In genomic region chr2:218570850-218571249, GRCh38 we compare ENCODE assay signal across 9 cellular contexts. TPM values are rescaled to one million over a fixed set of nuclear protein-coding genes. Genes with fewer than 3 reads are reported as not detected.
DNase-seq lines count a peak whose midpoint lies in the region; ATAC-seq and TF ChIP-seq lines count a peak whose summit lies in the region.
"Had no signal": no experiment of that assay in that cellular context is flagged by ENCODE, and none has a peak within 500 bp of the region (broad histone marks: within the 10 kb centered on the region; RNA-seq: fewer than 3 reads in every experiment).

No MANE protein-coding gene starts in this region.

- no peaks in the 10 kb centered on the region for H3K27me3 ChIP-seq in fibroblast of lung (ENCODE audit: control insufficient read depth, insufficient read depth, low read length)

- CTCF ChIA-PET in activated CD4-positive, alpha-beta T cell treated with anti-CD3 and anti-CD28 coated beads, Interleukin-2, amount 10 ng/mL, durations not matched to agents 7 days and 5 days (lab: Charles Lee), result interaction anchor here (0.6 to 1.5 kb wide), 4 partner anchors 10 to 79 kb away, joined by 3 to 4 read pairs (median 4); no protein-coding TSS in a partner anchor
- CTCF ChIA-PET in T-cell (lab: Charles Lee), result interaction anchor here in 1 of 2 donors (0.7 kb wide), 2 partner anchors 22 to 96 kb away, joined by 3 read pairs; no protein-coding TSS in a partner anchor

- no peaks in the 10 kb centered on the region for H3K27me3 Mint-ChIP-seq in activated CD4-positive, alpha-beta T cell treated with anti-CD3 and anti-CD28 coated beads, Interleukin-2, amount 10 ng/mL, durations not matched to agents 7 days and 5 days
- H3K27me3 Mint-ChIP-seq in T-cell, result no peaks in the 10 kb centered on the region

- peaks cover 87% of the 10 kb centered on the region for H3K79me2 ChIP-seq in fibroblast of lung (ENCODE audit: control insufficient read depth, insufficient read depth, low read length)

- peak overlapping the region; percentile 72 for H3K4me2 ChIP-seq in fibroblast of lung (ENCODE audit: extremely low read depth, insufficient read depth, low read length)

- peak overlapping the region; percentile 71 for H3K27ac Mint-ChIP-seq in activated CD4-positive, alpha-beta T cell treated with anti-CD3 and anti-CD28 coated beads, Interleukin-2, amount 10 ng/mL, durations not matched to agents 7 days and 5 days
- H3K27ac Mint-ChIP-seq in T-cell, result peak overlapping the region; percentile 71 to 100
- H3K27ac Mint-ChIP-seq in stimulated activated effector memory CD8-positive, alpha-beta T cell treated with anti-CD3 and anti-CD28 coated beads, Interleukin-12 subunit alpha, Interleukin-12 subunit beta, amount 100 ng/mL, for 72 hours, result peak overlapping the region; percentile 100

- DNase-seq in activated CD4-positive, alpha-beta T cell treated with anti-CD3 and anti-CD28 coated beads, Interleukin-2, amount 10 ng/mL, durations not matched to agents 7 days and 5 days, result no peak
- no peak for DNase-seq in activated CD4-positive, alpha-beta T cell treated with anti-CD3 and anti-CD28 coated beads for 4 hours
- DNase-seq in T-cell (no peak), fibroblast of lung (ENCODE audit: low read depth in 2 of 2) (peak; percentile 33 to 58), DMS114 treated with DMSO at 0.1 percent for 48 hours (lab: John Stamatoyannopoulos, UW; ENCODE audit: unreplicated experiment) (no peak)
- no peak for DNase-seq in stimulated activated effector memory CD8-positive, alpha-beta T cell treated with anti-CD3 and anti-CD28 coated beads, Interleukin-12 subunit alpha, Interleukin-12 subunit beta, amount 100 ng/mL, for 72 hours (ENCODE audit: low spot score in 2 of 2)
- DNase-seq: activated CD4-positive, alpha-beta T cell treated with anti-CD3 and anti-CD28 coated beads, Interleukin-2, amount 50 U/mL, for 4 hours had no signal

- POLR2A ChIA-PET in activated CD4-positive, alpha-beta T cell treated with anti-CD3 and anti-CD28 coated beads, Interleukin-2, amount 10 ng/mL, durations not matched to agents 7 days and 5 days (lab: Charles Lee), result interaction anchor here (0.7 kb wide), 1 partner anchor 168 kb away, joined by 4 read pairs; no protein-coding TSS in a partner anchor
- POLR2A ChIA-PET in T-cell (lab: Charles Lee), result interaction anchor here in 1 of 2 donors (0.5 kb wide), 1 partner anchor 89 kb away, joined by 3 read pairs; the partner anchor contains the start of genes BCS1L and ZNF142

- TF ChIP-seq CTCF in fibroblast of lung (conservative IDR thresholded peaks at IDR 0.05 in 1 of 2, IDR thresholded peaks at IDR 0.05 in 1 of 2; ENCODE audit: low read depth in 1 of 2, low read length in 2 of 2), result no peak

- H3K36me3 ChIP-seq in fibroblast of lung (ENCODE audit: control insufficient read depth, insufficient read depth, low read length), result no peaks in the 10 kb centered on the region

- ATAC-seq in T-cell (replicated peaks in 1 of 4) (no peak), HG02678 (IDR thresholded peaks at IDR 0.05; ENCODE audit: unreplicated experiment) (no peak), HG02981 (IDR thresholded peaks at IDR 0.05; ENCODE audit: unreplicated experiment) (no peak)
- ATAC-seq in stimulated activated effector memory CD8-positive, alpha-beta T cell treated with anti-CD3 and anti-CD28 coated beads, Interleukin-12 subunit alpha, Interleukin-12 subunit beta, amount 100 ng/mL, for 72 hours, result no peak

- H3K4me1 Mint-ChIP-seq in activated CD4-positive, alpha-beta T cell treated with anti-CD3 and anti-CD28 coated beads, Interleukin-2, amount 10 ng/mL, durations not matched to agents 7 days and 5 days, result peaks cover 52% of the 10 kb centered on the region
- H3K4me1 Mint-ChIP-seq in T-cell, result peaks cover 53 to 70% (median 67%) of the 10 kb centered on the region in 3 donors
- peaks cover 50% of the 10 kb centered on the region for H3K4me1 Mint-ChIP-seq in stimulated activated effector memory CD8-positive, alpha-beta T cell treated with anti-CD3 and anti-CD28 coated beads, Interleukin-12 subunit alpha, Interleukin-12 subunit beta, amount 100 ng/mL, for 72 hours

- peaks cover 3% of the 10 kb centered on the region for H3K4me1 ChIP-seq in fibroblast of lung (ENCODE audit: control insufficient read depth, extremely low read depth, insufficient read depth, low read length)

- H2AFZ ChIP-seq in fibroblast of lung (ENCODE audit: low read length), result no peak overlapping the region

- peak overlapping the region; percentile 98 for H3K4me3 Mint-ChIP-seq in activated CD4-positive, alpha-beta T cell treated with anti-CD3 and anti-CD28 coated beads, Interleukin-2, amount 10 ng/mL, durations not matched to agents 7 days and 5 days
- peak overlapping the region; percentile 91 to 96 (median 96) for H3K4me3 Mint-ChIP-seq in T-cell
- peak overlapping the region; percentile 86 for H3K4me3 Mint-ChIP-seq in stimulated activated effector memory CD8-positive, alpha-beta T cell treated with anti-CD3 and anti-CD28 coated beads, Interleukin-12 subunit alpha, Interleukin-12 subunit beta, amount 100 ng/mL, for 72 hours

- no peaks in the 10 kb centered on the region for H3K9me3 ChIP-seq in fibroblast of lung (ENCODE audit: control insufficient read depth, insufficient read depth, low read depth, low read length)

- peak overlapping the region; percentile 73 to 84 (median 78) for H3K4me3 ChIP-seq in fibroblast of lung (replicated peaks in 1 of 4; ENCODE audit: control extremely low read depth in 1 of 4, insufficient read depth in 1 of 4, low read depth in 3 of 4, low read length in 4 of 4)

- peak overlapping the region; percentile 96 for H3K27ac ChIP-seq in fibroblast of lung (ENCODE audit: insufficient read depth, low read length)

- H3K36me3 Mint-ChIP-seq in activated CD4-positive, alpha-beta T cell treated with anti-CD3 and anti-CD28 coated beads, Interleukin-2, amount 10 ng/mL, durations not matched to agents 7 days and 5 days (ENCODE audit: low read depth), result peaks cover 51% of the 10 kb centered on the region
- H3K36me3 Mint-ChIP-seq in T-cell, result peaks cover 10% of the 10 kb centered on the region
- H3K36me3 Mint-ChIP-seq in stimulated activated effector memory CD8-positive, alpha-beta T cell treated with anti-CD3 and anti-CD28 coated beads, Interleukin-12 subunit alpha, Interleukin-12 subunit beta, amount 100 ng/mL, for 72 hours, result peaks cover 100% of the 10 kb centered on the region

- H4K20me1 ChIP-seq in fibroblast of lung (ENCODE audit: control insufficient read depth, extremely low read depth, insufficient read depth, low read length), result no peaks in the 10 kb centered on the region

- H3K9ac ChIP-seq in fibroblast of lung (ENCODE audit: insufficient read depth, low read length), result peak overlapping the region; percentile 26

- no peaks in the 10 kb centered on the region for H3K9me3 Mint-ChIP-seq in activated CD4-positive, alpha-beta T cell treated with anti-CD3 and anti-CD28 coated beads, Interleukin-2, amount 10 ng/mL, durations not matched to agents 7 days and 5 days
- no peaks in the 10 kb centered on the region for H3K9me3 Mint-ChIP-seq in T-cell
- no peaks in the 10 kb centered on the region for H3K9me3 Mint-ChIP-seq in stimulated activated effector memory CD8-positive, alpha-beta T cell treated with anti-CD3 and anti-CD28 coated beads, Interleukin-12 subunit alpha, Interleukin-12 subunit beta, amount 100 ng/mL, for 72 hours

RNA-seq across cellular contexts. Expression of gene CNOT9, which starts 2.2 kb away (rescaled TPM):
- total RNA-seq in activated CD4-positive, alpha-beta T cell treated with anti-CD3 and anti-CD28 coated beads, Interleukin-2, amount 10 ng/mL, durations not matched to agents 7 days and 5 days, result 10 to 100 TPM; 71.0 to 80.9 TPM
- total RNA-seq in T-cell, result 10 to 100 TPM; 44.1 to 64.2 (median 50.2) TPM
- total RNA-seq in fibroblast of lung, result 31.1 and 31.4 TPM in 2 replicates
- 45.9 and 70.1 TPM in 2 replicates for polyA plus RNA-seq in fibroblast of lung
- 27.3 and 41.4 TPM in 2 replicates for polyA plus RNA-seq in fibroblast of lung (2012)
- 27.2 and 57.3 TPM in 2 replicates for polyA minus RNA-seq in fibroblast of lung (ENCODE audit: low replicate concordance)

RNA-seq across cellular contexts. Expression of gene USP37, which starts 2.7 kb away (rescaled TPM):
- 10 to 100 TPM; 27.4 to 30.5 TPM for total RNA-seq in activated CD4-positive, alpha-beta T cell treated with anti-CD3 and anti-CD28 coated beads, Interleukin-2, amount 10 ng/mL, durations not matched to agents 7 days and 5 days
- 10 to 100 TPM; 19.5 to 28.8 (median 22.9) TPM for total RNA-seq in T-cell
- 8.3 and 10.3 TPM in 2 replicates for total RNA-seq in fibroblast of lung
- polyA plus RNA-seq in fibroblast of lung, result 3.5 and 4.6 TPM in 2 replicates
- polyA plus RNA-seq in fibroblast of lung (2012), result 2.4 and 3.2 TPM in 2 replicates
- polyA minus RNA-seq in fibroblast of lung (ENCODE audit: low replicate concordance), result 2.4 and 3.7 TPM in 2 replicates

RNA-seq across cellular contexts. Expression of gene PLCD4, which starts 36.8 kb away (rescaled TPM):
- under 1 TPM; 0.15 to 0.30 TPM for total RNA-seq in activated CD4-positive, alpha-beta T cell treated with anti-CD3 and anti-CD28 coated beads, Interleukin-2, amount 10 ng/mL, durations not matched to agents 7 days and 5 days
- total RNA-seq in T-cell, result under 1 TPM; 0.38 to 0.90 (median 0.64) TPM
- total RNA-seq in fibroblast of lung, result 3.9 and 10.7 TPM in 2 replicates
- polyA plus RNA-seq in fibroblast of lung, result 4.1 and 5.8 TPM in 2 replicates
- polyA plus RNA-seq in fibroblast of lung (2012), result 4.8 and 6.8 TPM in 2 replicates
- polyA minus RNA-seq in fibroblast of lung (ENCODE audit: low replicate concordance), result 6.6 and 23.8 TPM in 2 replicates

Comparison
In these comparisons a context has a peak if more than half of its experiments do, and no peak if none do; other contexts are left out.
1. DNase-seq: peak in fibroblast of lung (2 of 2); none in activated CD4-positive, alpha-beta T cell treated with anti-CD3 and anti-CD28 coated beads, Interleukin-2, amount 10 ng/mL, durations not matched to agents 7 days and 5 days (single experiment), activated CD4-positive, alpha-beta T cell treated with anti-CD3 and anti-CD28 coated beads for 4 hours (0 of 2), T-cell (0 of 34), stimulated activated effector memory CD8-positive, alpha-beta T cell treated with anti-CD3 and anti-CD28 coated beads, Interleukin-12 subunit alpha, Interleukin-12 subunit beta, amount 100 ng/mL, for 72 hours (0 of 2) and DMS114 treated with DMSO at 0.1 percent for 48 hours (single experiment).
2. Peak in every context shown above with its lines, with median percentiles within 50 percentile points of each other: H3K27ac Mint-ChIP-seq and H3K4me3 Mint-ChIP-seq.